Comparison of ENCODE assay signal across 24 cellular contexts in genomic region chr6:75943381-75943780, GRCh38.
"Had no signal": no experiment of that assay in that cellular context is flagged by ENCODE, and none has a peak within 500 bp of the region (broad histone marks: within the 10 kb centered on the region; RNA-seq: fewer than 3 reads in every experiment).

No MANE protein-coding gene starts in this region.

- H3K9me3 ChIP-seq: left ventricle myocardium inferior, pancreas, prostate gland, stomach, testis, thyroid gland, transverse colon, upper lobe of right lung had no signal

- DNase-seq: hypothalamus; immature natural killer cell; islet precursor cell; left ventricle myocardium inferior; mesendoderm; naive thymus-derived CD4-positive, alpha-beta T cell; pancreas; posterior cingulate gyrus; retina; right cardiac atrium; stimulated activated CD4-positive, alpha-beta T cell treated with anti-CD3 and anti-CD28 coated beads, Interleukin-12 subunit alpha, Interleukin-12 subunit beta, amount 100 ng/mL, for 4 hours; stimulated activated CD4-positive, alpha-beta T cell treated with anti-CD3 and anti-CD28 coated beads, Interleukin-15, amount 100 ng/mL, for 24 hours; stimulated activated CD4-positive, alpha-beta T cell treated with anti-CD3 and anti-CD28 coated beads, Interleukin-2, amount 100 ng/mL, for 24 hours; stimulated activated CD4-positive, alpha-beta T cell treated with anti-CD3 and anti-CD28 coated beads, Interleukin-4, amount 100 ng/mL, for 1 hour; stimulated activated naive B cell treated with anti-CD40 and anti-IgM and Interleukin-4, amounts not matched to agents 10 μg/mL and 1 μg/mL and 100 μg/mL, for 72 hours; stimulated activated naive CD8-positive, alpha-beta T cell treated with anti-CD3 and anti-CD28 coated beads, Interleukin-15, Interleukin-2, amounts not matched to agents 100 U/mL and 50 U/mL, for 24 hours; stomach; testis; thyroid gland; transverse colon; upper lobe of right lung had no signal

- H3K4me3 ChIP-seq: left ventricle myocardium inferior, lung, pancreas, prostate gland, skin epidermis, stomach, testis, thyroid gland, transverse colon, upper lobe of right lung had no signal

- H3K27ac ChIP-seq: left ventricle myocardium inferior, pancreas, prostate gland, skin epidermis, stomach, testis, thyroid gland, transverse colon, upper lobe of right lung had no signal

- H3K36me3 ChIP-seq: left ventricle myocardium inferior, pancreas, prostate gland, stomach, thyroid gland, transverse colon, upper lobe of right lung had no signal

- H3K4me1 ChIP-seq: prostate gland, testis, thyroid gland, transverse colon, upper lobe of right lung had no signal

- H3K27me3 ChIP-seq: pancreas, testis, thyroid gland, transverse colon, upper lobe of right lung had no signal
